1 cellular context compared by ENCODE assay signal in the genomic region with DNA sequence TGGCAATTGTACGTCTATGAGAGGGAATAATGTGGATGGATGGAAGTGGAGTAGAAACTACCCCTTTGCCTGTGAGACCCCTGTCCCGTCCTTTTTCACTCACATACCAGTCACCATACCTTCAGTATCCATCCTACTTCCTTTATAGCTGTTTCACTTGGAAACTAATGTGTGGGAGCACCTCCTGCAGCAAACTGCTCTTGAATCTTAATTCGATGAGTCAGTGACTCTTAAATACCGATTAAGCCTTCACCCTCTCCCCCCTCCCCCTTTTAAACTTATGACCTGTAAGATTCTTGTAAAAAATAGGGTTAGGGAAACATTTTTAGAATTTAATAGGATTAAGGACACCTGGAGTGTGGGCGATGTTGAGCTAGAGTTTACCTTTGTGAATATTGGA.
TF ChIP-seq lines count a peak whose summit lies in the region.

No MANE protein-coding gene starts in this region.

TF ChIP-seq in WTC11, 78 proteins besides CTCF, POLR2A, EP300 and RAD21 (continued from another document):
- no peak for TF ChIP-seq SMAD3 (CRISPR knock-in tag; IDR thresholded peaks at IDR 0.05; ENCODE audit: borderline replicate concordance)
- TF ChIP-seq, protein P1, sequence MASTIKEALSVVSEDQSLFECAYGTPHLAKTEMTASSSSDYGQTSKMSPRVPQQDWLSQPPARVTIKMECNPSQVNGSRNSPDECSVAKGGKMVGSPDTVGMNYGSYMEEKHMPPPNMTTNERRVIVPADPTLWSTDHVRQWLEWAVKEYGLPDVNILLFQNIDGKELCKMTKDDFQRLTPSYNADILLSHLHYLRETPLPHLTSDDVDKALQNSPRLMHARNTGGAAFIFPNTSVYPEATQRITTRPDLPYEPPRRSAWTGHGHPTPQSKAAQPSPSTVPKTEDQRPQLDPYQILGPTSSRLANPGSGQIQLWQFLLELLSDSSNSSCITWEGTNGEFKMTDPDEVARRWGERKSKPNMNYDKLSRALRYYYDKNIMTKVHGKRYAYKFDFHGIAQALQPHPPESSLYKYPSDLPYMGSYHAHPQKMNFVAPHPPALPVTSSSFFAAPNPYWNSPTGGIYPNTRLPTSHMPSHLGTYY (CRISPR knock-in tag; IDR thresholded peaks at IDR 0.05), result no peak
- no peak for TF ChIP-seq ZNF138 (CRISPR knock-in tag; conservative IDR thresholded peaks at IDR 0.05)
- no peak for TF ChIP-seq SP1 (CRISPR knock-in tag; conservative IDR thresholded peaks at IDR 0.05)
- TF ChIP-seq, protein P2, sequence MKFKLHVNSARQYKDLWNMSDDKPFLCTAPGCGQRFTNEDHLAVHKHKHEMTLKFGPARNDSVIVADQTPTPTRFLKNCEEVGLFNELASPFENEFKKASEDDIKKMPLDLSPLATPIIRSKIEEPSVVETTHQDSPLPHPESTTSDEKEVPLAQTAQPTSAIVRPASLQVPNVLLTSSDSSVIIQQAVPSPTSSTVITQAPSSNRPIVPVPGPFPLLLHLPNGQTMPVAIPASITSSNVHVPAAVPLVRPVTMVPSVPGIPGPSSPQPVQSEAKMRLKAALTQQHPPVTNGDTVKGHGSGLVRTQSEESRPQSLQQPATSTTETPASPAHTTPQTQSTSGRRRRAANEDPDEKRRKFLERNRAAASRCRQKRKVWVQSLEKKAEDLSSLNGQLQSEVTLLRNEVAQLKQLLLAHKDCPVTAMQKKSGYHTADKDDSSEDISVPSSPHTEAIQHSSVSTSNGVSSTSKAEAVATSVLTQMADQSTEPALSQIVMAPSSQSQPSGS (CRISPR knock-in tag; IDR thresholded peaks at IDR 0.05; ENCODE audit: borderline replicate concordance, low read depth), result no peak
- TF ChIP-seq, protein P3, sequence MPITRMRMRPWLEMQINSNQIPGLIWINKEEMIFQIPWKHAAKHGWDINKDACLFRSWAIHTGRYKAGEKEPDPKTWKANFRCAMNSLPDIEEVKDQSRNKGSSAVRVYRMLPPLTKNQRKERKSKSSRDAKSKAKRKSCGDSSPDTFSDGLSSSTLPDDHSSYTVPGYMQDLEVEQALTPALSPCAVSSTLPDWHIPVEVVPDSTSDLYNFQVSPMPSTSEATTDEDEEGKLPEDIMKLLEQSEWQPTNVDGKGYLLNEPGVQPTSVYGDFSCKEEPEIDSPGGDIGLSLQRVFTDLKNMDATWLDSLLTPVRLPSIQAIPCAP (CRISPR knock-in tag; IDR thresholded peaks at IDR 0.05), result no peak
- TF ChIP-seq RORB (CRISPR knock-in tag; IDR thresholded peaks at IDR 0.05), result no peak
- TF ChIP-seq NR1H2 (CRISPR knock-in tag; IDR thresholded peaks at IDR 0.05), result no peak
- TF ChIP-seq, protein P4, sequence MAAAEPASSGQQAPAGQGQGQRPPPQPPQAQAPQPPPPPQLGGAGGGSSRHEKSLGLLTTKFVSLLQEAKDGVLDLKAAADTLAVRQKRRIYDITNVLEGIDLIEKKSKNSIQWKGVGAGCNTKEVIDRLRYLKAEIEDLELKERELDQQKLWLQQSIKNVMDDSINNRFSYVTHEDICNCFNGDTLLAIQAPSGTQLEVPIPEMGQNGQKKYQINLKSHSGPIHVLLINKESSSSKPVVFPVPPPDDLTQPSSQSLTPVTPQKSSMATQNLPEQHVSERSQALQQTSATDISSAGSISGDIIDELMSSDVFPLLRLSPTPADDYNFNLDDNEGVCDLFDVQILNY (CRISPR knock-in tag; IDR thresholded peaks at IDR 0.05), result no peak
